ENCODE assay signal across 9 cellular contexts in genomic region chr14:51395361-51395849, GRCh38.
DNase-seq lines count a peak whose midpoint lies in the region; FAIRE-seq and TF ChIP-seq lines count a peak whose summit lies in the region.
"Had no signal": no experiment of that assay in that cellular context is flagged by ENCODE, and none has a peak within 500 bp of the region (broad histone marks: within the 10 kb centered on the region; RNA-seq: fewer than 3 reads in every experiment).

No MANE protein-coding gene starts in this region.

- peak overlapping the region; percentile 80 for H3K27ac Mint-ChIP-seq in mesothelial cell of epicardium
- H3K27ac Mint-ChIP-seq: B cell had no signal

- H3K36me3 Mint-ChIP-seq in mesothelial cell of epicardium, result no peaks in the 10 kb centered on the region

- TF ChIP-seq CTCF in mesothelial cell of epicardium (IDR thresholded peaks at IDR 0.05; ENCODE audit: unreplicated experiment), result no peak

- DNase-seq in NCI-H1436 (lab: John Stamatoyannopoulos, UW) (peak; percentile 8), NCI-H1436 treated with DMSO at 0.1 percent for 48 hours (lab: John Stamatoyannopoulos, UW) (no peak), dedifferentiated amniotic fluid mesenchymal stem cell (ENCODE audit: extremely low spot score) (peak; percentile 76), mesothelial cell of epicardium (ENCODE audit: low spot score in 2 of 2, unreplicated experiment in 2 of 2) (peak in 1 of 2 experiments; percentile 42), urothelium cell line (ENCODE audit: low spot score) (peak; percentile 84), NCI-H2196 treated with DMSO at 0.1 percent for 48 hours (lab: John Stamatoyannopoulos, UW; ENCODE audit: unreplicated experiment) (no peak), SKM-1 treated with dmso at 0.1 percent for 144 hours (lab: John Stamatoyannopoulos, UW; ENCODE audit: unreplicated experiment) (no peak)
- DNase-seq in activated effector memory CD4-positive, alpha-beta T cell treated with Interleukin-2 at 50 U/mL for 16 hours, result no peak

- peaks cover 4% of the 10 kb centered on the region for H3K9me3 Mint-ChIP-seq in mesothelial cell of epicardium

- H3K27me3 Mint-ChIP-seq in mesothelial cell of epicardium (ENCODE audit: low read depth), result no peaks in the 10 kb centered on the region

- H3K4me3 Mint-ChIP-seq in mesothelial cell of epicardium, result no peak overlapping the region
- H3K4me3 Mint-ChIP-seq: B cell had no signal

- peak; percentile 93 for FAIRE-seq in urothelium cell line (lab: Jason Lieb, UNC)

- peaks cover 40% of the 10 kb centered on the region for H3K4me1 Mint-ChIP-seq in mesothelial cell of epicardium
- H3K4me1 Mint-ChIP-seq: B cell had no signal

Comparison
In these comparisons a context has a peak if more than half of its experiments do, and no peak if none do; other contexts are left out.
1. DNase-seq: peak in NCI-H1436 (single experiment), dedifferentiated amniotic fluid mesenchymal stem cell (single experiment) and urothelium cell line (single experiment); none in NCI-H1436 treated with DMSO at 0.1 percent for 48 hours (single experiment), activated effector memory CD4-positive, alpha-beta T cell treated with Interleukin-2 at 50 U/mL for 16 hours (single experiment), NCI-H2196 treated with DMSO at 0.1 percent for 48 hours (single experiment) and SKM-1 treated with dmso at 0.1 percent for 144 hours (single experiment).